1 cellular context compared by ENCODE assay signal in genomic region chr17:81891303-81891552, GRCh38.
TF ChIP-seq lines count a peak whose summit lies in the region.

No MANE protein-coding gene starts in this region.

TF ChIP-seq in SK-N-SH treated with all-trans-retinoic acid at 6 μM for 48 hours, 23 proteins besides CTCF, POLR2A, EP300 and RAD21 (continued from another document):
- TF ChIP-seq TSHZ2 (CRISPR knock-in tag; IDR thresholded peaks at IDR 0.05), result no peak
TF ChIP-seq in SK-N-SH treated with all-trans-retinoic acid at 6 μM for 48 hours: peak in this region for 0.
